In genomic region chr15:49152552-49153337, GRCh38 we compare ENCODE assay signal across 14 cellular contexts. TPM values are rescaled to one million over a fixed set of nuclear protein-coding genes. Genes with fewer than 3 reads are reported as not detected.
DNase-seq lines count a peak whose midpoint lies in the region; ATAC-seq and TF ChIP-seq lines count a peak whose summit lies in the region.
"Had no signal": no experiment of that assay in that cellular context is flagged by ENCODE, and none has a peak within 500 bp of the region (broad histone marks: within the 10 kb centered on the region; RNA-seq: fewer than 3 reads in every experiment).

No MANE protein-coding gene starts in this region.

- H3K9me3 ChIP-seq in CD8-positive, alpha-beta memory T cell (ENCODE audit: low read length) = no peaks in the 10 kb centered on the region
- no peaks in the 10 kb centered on the region for H3K9me3 ChIP-seq in naive thymus-derived CD4-positive, alpha-beta T cell (ENCODE audit: control insufficient read depth in 2 of 3, low read length in 3 of 3)
- no peaks in the 10 kb centered on the region for H3K9me3 ChIP-seq in colonic mucosa
- H3K9me3 ChIP-seq: heart left ventricle, SJSA1, spleen had no signal

- POLR2A ChIA-PET in CD8-positive, alpha-beta memory T cell (lab: Charles Lee) = no interaction called here
- POLR2A ChIA-PET in naive thymus-derived CD4-positive, alpha-beta T cell (lab: Charles Lee) = interaction anchor here (0.7 to 0.8 kb wide), 2 partner anchors 346 to 446 kb away, joined by 4 to 5 read pairs; no protein-coding TSS in a partner anchor

- H3K9ac ChIP-seq in colonic mucosa (ENCODE audit: low read depth in 2 of 2, low read length in 2 of 2) = no peak overlapping the region

- H3K27ac Mint-ChIP-seq in CD8-positive, alpha-beta memory T cell = peak overlapping the region in 3 of 8 donors; percentile 25 to 94 (median 47)
- no peak overlapping the region for H3K27ac Mint-ChIP-seq in activated naive CD8-positive, alpha-beta T cell
- H3K27ac Mint-ChIP-seq in naive thymus-derived CD4-positive, alpha-beta T cell = peak overlapping the region in 2 of 9 donors; percentile 28 to 38

- CTCF ChIA-PET in CD8-positive, alpha-beta memory T cell (lab: Charles Lee) = no interaction called here
- CTCF ChIA-PET in naive thymus-derived CD4-positive, alpha-beta T cell (lab: Charles Lee) = interaction anchor here (0.9 kb wide), 1 partner anchor 291 kb away, joined by 3 read pairs; no protein-coding TSS in a partner anchor

- H3K4me3 ChIP-seq in CD8-positive, alpha-beta memory T cell (ENCODE audit: low read length) = no peak overlapping the region
- H3K4me3 ChIP-seq in HFF-Myc (replicated peaks; ENCODE audit: low read depth, low read length) (0 out of 2 replicates have a peak overlapping the region, but pooled peaks have one; percentile 83), colonic mucosa (no peak overlapping the region), H7 (ENCODE audit: insufficient read depth, low read depth, low read length) (no peak overlapping the region)
- no peak overlapping the region for H3K4me3 ChIP-seq in naive thymus-derived CD4-positive, alpha-beta T cell (ENCODE audit: low read length)
- H3K4me3 ChIP-seq: SJSA1 had no signal

- H3K9me3 Mint-ChIP-seq in CD8-positive, alpha-beta memory T cell = no peaks in the 10 kb centered on the region
- no peaks in the 10 kb centered on the region for H3K9me3 Mint-ChIP-seq in activated naive CD8-positive, alpha-beta T cell (ENCODE audit: low read depth)
- H3K9me3 Mint-ChIP-seq in naive thymus-derived CD4-positive, alpha-beta T cell = peaks cover 0 to 1% (median 0%) of the 10 kb centered on the region in 11 donors

- H3K27me3 Mint-ChIP-seq in CD8-positive, alpha-beta memory T cell = peaks cover 0 to 3% of the 10 kb centered on the region in 2 donors
- H3K27me3 Mint-ChIP-seq in activated naive CD8-positive, alpha-beta T cell = no peaks in the 10 kb centered on the region
- no peaks in the 10 kb centered on the region for H3K27me3 Mint-ChIP-seq in naive thymus-derived CD4-positive, alpha-beta T cell

- TF ChIP-seq CTCF in HFF-Myc (IDR thresholded peaks at IDR 0.05; ENCODE audit: low read depth, low read length, missing control alignments) = no peak
- TF ChIP-seq CTCF in colonic mucosa (IDR thresholded peaks at IDR 0.05) = no peak

- DNase-seq in CD8-positive, alpha-beta memory T cell = no peak
- DNase-seq in HFF-Myc (ENCODE audit: extremely low read depth, low read depth) = no peak
- DNase-seq in naive thymus-derived CD4-positive, alpha-beta T cell = no peak
- DNase-seq in stimulated activated CD4-positive, alpha-beta T cell treated with anti-CD3 and anti-CD28 coated beads, Interleukin-2, amount 100 ng/mL, for 48 hours = no peak
- DNase-seq in colonic mucosa = no peak
- no peak for DNase-seq in H7
- no peak for DNase-seq in SHP77 (lab: John Stamatoyannopoulos, UW)
- DNase-seq: activated gamma-delta T cell; central memory CD4-positive, alpha-beta T cell; heart left ventricle; occipital lobe; spleen had no signal

- peaks cover 55% of the 10 kb centered on the region for H3K4me1 ChIP-seq in CD8-positive, alpha-beta memory T cell (ENCODE audit: insufficient read depth, low read length)
- H3K4me1 ChIP-seq in naive thymus-derived CD4-positive, alpha-beta T cell (ENCODE audit: control insufficient read depth in 2 of 2, insufficient read depth in 2 of 2, low read length in 2 of 2) = peaks cover 16 to 26% of the 10 kb centered on the region in 2 donors
- peaks cover 7% of the 10 kb centered on the region for H3K4me1 ChIP-seq in colonic mucosa
- H3K4me1 ChIP-seq: SJSA1 had no signal

- peak overlapping the region in 6 of 7 donors; percentile 52 to 99 (median 81) for H3K4me3 Mint-ChIP-seq in CD8-positive, alpha-beta memory T cell
- peak overlapping the region; percentile 99 for H3K4me3 Mint-ChIP-seq in activated naive CD8-positive, alpha-beta T cell
- peak overlapping the region; percentile 34 to 100 (median 86) for H3K4me3 Mint-ChIP-seq in naive thymus-derived CD4-positive, alpha-beta T cell

- H3K27me3 ChIP-seq in CD8-positive, alpha-beta memory T cell (ENCODE audit: insufficient read depth, low read length, poor library complexity, severe bottlenecking) = no peaks in the 10 kb centered on the region
- no peaks in the 10 kb centered on the region for H3K27me3 ChIP-seq in naive thymus-derived CD4-positive, alpha-beta T cell (ENCODE audit: control insufficient read depth in 2 of 2, insufficient read depth in 2 of 2, low read length in 2 of 2)
- H3K27me3 ChIP-seq in colonic mucosa (no peaks in the 10 kb centered on the region), H7 (ENCODE audit: control insufficient read depth, insufficient read depth, low read length) (no peaks in the 10 kb centered on the region)
- H3K27me3 ChIP-seq: heart left ventricle, SJSA1, spleen had no signal

- H3K27ac ChIP-seq in CD8-positive, alpha-beta memory T cell (ENCODE audit: low read depth, low read length) = no peak overlapping the region
- no peak overlapping the region for H3K27ac ChIP-seq in naive thymus-derived CD4-positive, alpha-beta T cell (ENCODE audit: low read depth, low read length)
- H3K27ac ChIP-seq in colonic mucosa = no peak overlapping the region
- H3K27ac ChIP-seq: heart left ventricle, SJSA1, spleen had no signal

- intact Hi-C loops in naive thymus-derived CD4-positive, alpha-beta T cell (cut with micrococcal nuclease) = loop anchor here in 1 of 2 donors (10.0 kb wide), 2 partner anchors 1532 to 1612 kb away; partner anchors contain the start of genes SPPL2A and TRPM7
- intact Hi-C loops in colonic mucosa (cut with DNase I) = loop anchor here (10.0 kb wide), 1 partner anchor 108 kb away; the partner anchor contains the start of gene SECISBP2L

- ATAC-seq in naive thymus-derived CD4-positive, alpha-beta T cell = no peak
- ATAC-seq: heart left ventricle had no signal

- peaks cover 0 to 28% (median 0%) of the 10 kb centered on the region in 3 donors for H3K36me3 Mint-ChIP-seq in CD8-positive, alpha-beta memory T cell
- H3K36me3 Mint-ChIP-seq in activated naive CD8-positive, alpha-beta T cell = peaks cover 3% of the 10 kb centered on the region
- peaks cover 0 to 7% (median 0%) of the 10 kb centered on the region in 5 donors for H3K36me3 Mint-ChIP-seq in naive thymus-derived CD4-positive, alpha-beta T cell

- peaks cover 68 to 86% (median 84%) of the 10 kb centered on the region in 3 donors for H3K4me1 Mint-ChIP-seq in CD8-positive, alpha-beta memory T cell
- H3K4me1 Mint-ChIP-seq in activated naive CD8-positive, alpha-beta T cell (ENCODE audit: low read depth) = peaks cover 75% of the 10 kb centered on the region
- peaks cover 48 to 90% (median 74%) of the 10 kb centered on the region in 7 donors for H3K4me1 Mint-ChIP-seq in naive thymus-derived CD4-positive, alpha-beta T cell

- H3K36me3 ChIP-seq in CD8-positive, alpha-beta memory T cell (ENCODE audit: insufficient read depth, low read length) = no peaks in the 10 kb centered on the region
- H3K36me3 ChIP-seq in naive thymus-derived CD4-positive, alpha-beta T cell (ENCODE audit: control insufficient read depth in 2 of 3, insufficient read depth in 3 of 3, low read length in 3 of 3) = peaks cover 0 to 13% (median 0%) of the 10 kb centered on the region in 3 experiments
- H3K36me3 ChIP-seq in colonic mucosa (no peaks in the 10 kb centered on the region), H7 (replicated peaks; ENCODE audit: control insufficient read depth, insufficient read depth, low read length) (no peaks in the 10 kb centered on the region)

RNA-seq across cellular contexts. Expression of gene COPS2, which starts 2.7 kb away (rescaled TPM):
- total RNA-seq in CD8-positive, alpha-beta memory T cell = 100 to 1,000 TPM in 1 of 2 experiments, 10 to 100 TPM in 1; 94.5 to 101 TPM
- polyA plus RNA-seq in CD8-positive, alpha-beta memory T cell = 29.9 TPM
- 10 to 100 TPM; 51.0 to 91.5 (median 63.6) TPM for total RNA-seq in naive thymus-derived CD4-positive, alpha-beta T cell
- 10 to 100 TPM; 25.4 to 34.7 TPM for polyA plus RNA-seq in naive thymus-derived CD4-positive, alpha-beta T cell
- total RNA-seq in colonic mucosa = 10 to 100 TPM; 47.7 to 69.6 TPM
- total RNA-seq in H7 (2014; rRNA removed; shearing (Covaris generic)) = 45.8 and 82.6 TPM in 2 replicates

RNA-seq across cellular contexts. Expression of gene GALK2, which starts 17.3 kb away (rescaled TPM):
- 10 to 100 TPM; 26.2 to 28.0 TPM for total RNA-seq in CD8-positive, alpha-beta memory T cell
- polyA plus RNA-seq in CD8-positive, alpha-beta memory T cell = 21.3 TPM
- 10 to 100 TPM; 19.4 to 36.6 (median 28.7) TPM for total RNA-seq in naive thymus-derived CD4-positive, alpha-beta T cell
- polyA plus RNA-seq in naive thymus-derived CD4-positive, alpha-beta T cell = 10 to 100 TPM; 25.0 to 27.6 TPM
- total RNA-seq in colonic mucosa = 10 to 100 TPM; 39.7 to 48.3 TPM
- total RNA-seq in H7 (2014; rRNA removed; shearing (Covaris generic)) = 19.8 and 28.1 TPM in 2 replicates
